13 cellular contexts compared by ENCODE assay signal in genomic region chr7:128221929-128222403, GRCh38. TPM values are rescaled to one million over a fixed set of nuclear protein-coding genes. Genes with fewer than 3 reads are reported as not detected.
DNase-seq lines count a peak whose midpoint lies in the region; ATAC-seq and TF ChIP-seq lines count a peak whose summit lies in the region.
"Had no signal": no experiment of that assay in that cellular context is flagged by ENCODE, and none has a peak within 500 bp of the region (broad histone marks: within the 10 kb centered on the region; RNA-seq: fewer than 3 reads in every experiment).

No MANE protein-coding gene starts in this region.

- H3K36me3 Mint-ChIP-seq in CD14-positive monocyte, result peaks cover 0 to 3% of the 10 kb centered on the region in 2 donors

- peak overlapping the region; percentile 80 to 93 (median 86) for H3K27ac Mint-ChIP-seq in CD14-positive monocyte

- DNase-seq in CD14-positive monocyte (ENCODE audit: low spot score), result peak; percentile 82
- peak; percentile 46 for DNase-seq in HPDE6-E6E7 (ENCODE audit: extremely low spot score)
- DNase-seq in T1000 (lab: John Stamatoyannopoulos, UW), result peak; percentile 3
- no peak for DNase-seq in left colon
- no peak for DNase-seq in NCI-H2029 treated with DMSO at 0.1 percent for 48 hours (lab: John Stamatoyannopoulos, UW)
- no peak for DNase-seq in stimulated activated CD4-positive, alpha-beta T cell treated with anti-CD3 and anti-CD28 coated beads, Interleukin-2, amount 100 ng/mL, for 48 hours
- no peak for DNase-seq in GOT3 (lab: John Stamatoyannopoulos, UW)
- DNase-seq: activated CD8-positive, alpha-beta memory T cell treated with anti-CD3 and anti-CD28 coated beads, Interleukin-2, amount 50 U/mL, for 48 hours; DMS79 treated with DMSO at 0.1 percent for 48 hours; NCI-H1092; SHP77 treated with DMSO at 0.1 percent for 48 hours had no signal

- intact Hi-C loops in CD14-positive monocyte (cut with micrococcal nuclease) (no loop called here), left colon (cut with DNase I, micrococcal nuclease) (no loop called here)

- H3K4me1 Mint-ChIP-seq in CD14-positive monocyte, result peaks cover 65% of the 10 kb centered on the region

- TF ChIP-seq CTCF in CD14-positive monocyte (IDR thresholded peaks at IDR 0.05), result no peak

- peak overlapping the region in 1 of 2 donors; percentile 11 for H3K4me3 Mint-ChIP-seq in CD14-positive monocyte

- peaks cover 0 to 7% (median 3%) of the 10 kb centered on the region in 7 donors for H3K9me3 Mint-ChIP-seq in CD14-positive monocyte

- peaks cover 0 to 4% (median 2%) of the 10 kb centered on the region in 3 donors for H3K27me3 Mint-ChIP-seq in CD14-positive monocyte (ENCODE audit: low read depth in 3 of 3)

- ATAC-seq in left colon (peak; percentile 28), GM18519 (IDR thresholded peaks at IDR 0.05; ENCODE audit: low FRiP score, unreplicated experiment) (no peak)

RNA-seq across cellular contexts. Expression of gene LEP, which starts 19.1 kb away (rescaled TPM):
- polyA plus RNA-seq in CD14-positive monocyte, result under 1 TPM; 0.12 to 0.13 TPM
- total RNA-seq in left colon, result under 1 TPM in 1 of 2 donors, not detected in 1; 0.75 TPM
- polyA plus RNA-seq: neural cell had no signal

Comparison
In these comparisons a context has a peak if more than half of its experiments do, and no peak if none do; other contexts are left out.
1. DNase-seq: peak in CD14-positive monocyte (single experiment), HPDE6-E6E7 (single experiment) and T1000 (single experiment); none in left colon (0 of 2), NCI-H2029 treated with DMSO at 0.1 percent for 48 hours (single experiment), stimulated activated CD4-positive, alpha-beta T cell treated with anti-CD3 and anti-CD28 coated beads, Interleukin-2, amount 100 ng/mL, for 48 hours (0 of 2) and GOT3 (single experiment).